Comparison of ENCODE assay signal across 11 cellular contexts in genomic region chr3:8739757-8740508, GRCh38. TPM values are rescaled to one million over a fixed set of nuclear protein-coding genes. Genes with fewer than 3 reads are reported as not detected.
DNase-seq lines count a peak whose midpoint lies in the region; ATAC-seq and TF ChIP-seq lines count a peak whose summit lies in the region.
"Had no signal": no experiment of that assay in that cellular context is flagged by ENCODE, and none has a peak within 500 bp of the region (broad histone marks: within the 10 kb centered on the region; RNA-seq: fewer than 3 reads in every experiment).

No MANE protein-coding gene starts in this region.

- no peaks in the 10 kb centered on the region for H3K36me3 Mint-ChIP-seq in activated CD4-positive, alpha-beta T cell treated with anti-CD3 and anti-CD28 coated beads for 36 hours (ENCODE audit: low read depth)

- no peaks in the 10 kb centered on the region for H3K36me3 ChIP-seq in gastrocnemius medialis
- H3K36me3 ChIP-seq in A673 (ENCODE audit: insufficient read depth, low read length, poor library complexity, severe bottlenecking): no peaks in the 10 kb centered on the region

- H3K9me3 ChIP-seq in gastrocnemius medialis: no peaks in the 10 kb centered on the region
- no peaks in the 10 kb centered on the region for H3K9me3 ChIP-seq in A673 (ENCODE audit: low read depth, low read length, poor library complexity, severe bottlenecking)

- POLR2A ChIA-PET in activated CD4-positive, alpha-beta T cell treated with anti-CD3 and anti-CD28 coated beads for 36 hours (lab: Charles Lee): no interaction called here
- POLR2A ChIA-PET in A673 (lab: Charles Lee; ENCODE audit: low non-redundant PET): no interaction called here

- peaks cover 9% of the 10 kb centered on the region for H3K27me3 Mint-ChIP-seq in activated CD4-positive, alpha-beta T cell treated with anti-CD3 and anti-CD28 coated beads for 36 hours

- peaks cover 43 to 75% of the 10 kb centered on the region in 2 donors for H3K4me1 ChIP-seq in gastrocnemius medialis
- no peaks in the 10 kb centered on the region for H3K4me1 ChIP-seq in A673 (ENCODE audit: insufficient read depth, low read length, poor library complexity, severe bottlenecking)

- peak; percentile 88 for ATAC-seq in activated CD4-positive, alpha-beta T cell treated with anti-CD3 and anti-CD28 coated beads for 36 hours
- ATAC-seq in gastrocnemius medialis (peak; percentile 57 to 73), HG02623 (IDR thresholded peaks at IDR 0.05; ENCODE audit: unreplicated experiment) (no peak)

- H3K4me3 ChIP-seq in choroid plexus epithelial cell (ENCODE audit: low read depth, low read length): no peak overlapping the region
- no peak overlapping the region for H3K4me3 ChIP-seq in gastrocnemius medialis
- H3K4me3 ChIP-seq in A673 (ENCODE audit: low read depth, low read length, poor library complexity, severe bottlenecking): no peak overlapping the region

- no peak overlapping the region for H3K27ac Mint-ChIP-seq in activated CD4-positive, alpha-beta T cell treated with anti-CD3 and anti-CD28 coated beads for 36 hours

- no peak for TF ChIP-seq POLR2A in gastrocnemius medialis (IDR thresholded peaks at IDR 0.05)

- no peaks in the 10 kb centered on the region for H3K4me1 Mint-ChIP-seq in activated CD4-positive, alpha-beta T cell treated with anti-CD3 and anti-CD28 coated beads for 36 hours

- no peaks in the 10 kb centered on the region for H3K9me3 Mint-ChIP-seq in activated CD4-positive, alpha-beta T cell treated with anti-CD3 and anti-CD28 coated beads for 36 hours (ENCODE audit: low read depth)

- TF ChIP-seq CTCF in choroid plexus epithelial cell (conservative IDR thresholded peaks at IDR 0.05; ENCODE audit: low read depth, low read length) (no peak), gastrocnemius medialis (IDR thresholded peaks at IDR 0.05 in 4 of 5, conservative IDR thresholded peaks at IDR 0.05 in 1 of 5) (no peak), A673 (conservative IDR thresholded peaks at IDR 0.05; ENCODE audit: low read depth, low read length) (no peak)

- in situ Hi-C loops in gastrocnemius medialis (cut with MboI; ENCODE audit: low sequenced_read_pairs in 4 of 4): no loop called here

- H3K4me3 Mint-ChIP-seq in activated CD4-positive, alpha-beta T cell treated with anti-CD3 and anti-CD28 coated beads for 36 hours: no peak overlapping the region

- CTCF ChIA-PET in activated CD4-positive, alpha-beta T cell treated with anti-CD3 and anti-CD28 coated beads for 36 hours (lab: Charles Lee): interaction anchor here (1.0 kb wide), 1 partner anchor 30 kb away, joined by 3 read pairs; the partner anchor contains the start of gene OXTR
- CTCF ChIA-PET in A673 (lab: Charles Lee): no interaction called here

- no peaks in the 10 kb centered on the region for H3K27me3 ChIP-seq in gastrocnemius medialis
- H3K27me3 ChIP-seq in A673 (replicated peaks; ENCODE audit: insufficient read depth, low read depth, low read length, poor library complexity): no peaks in the 10 kb centered on the region

- intact Hi-C loops in activated CD4-positive, alpha-beta T cell treated with anti-CD3 and anti-CD28 coated beads for 36 hours (cut with DNase I, micrococcal nuclease): no loop called here
- intact Hi-C loops in gastrocnemius medialis (cut with DNase I; ENCODE audit: low total_unique reads): loop anchor here (10.0 kb wide), 1 partner anchor 255 kb away; no protein-coding TSS in a partner anchor
- intact Hi-C loops in A673 (cut with micrococcal nuclease; ENCODE audit: unreplicated experiment): no loop called here

- BruUV-seq in A673 (replicated peaks; lab: Mats Ljungman, UMichigan): no TSS peak

- peak overlapping the region; percentile 27 to 68 (median 50) for H3K27ac ChIP-seq in gastrocnemius medialis
- H3K27ac ChIP-seq in A673 (ENCODE audit: low read depth, low read length, poor library complexity, severe bottlenecking): no peak overlapping the region

- DNase-seq in activated CD4-positive, alpha-beta T cell treated with anti-CD3 and anti-CD28 coated beads for 36 hours: peak; percentile 11
- no peak for DNase-seq in activated CD4-positive, alpha-beta T cell treated with anti-CD3 and anti-CD28 coated beads for 1 hour
- DNase-seq in HT1080 (ENCODE audit: low read depth): peak; percentile 98
- peak; percentile 56 for DNase-seq in choroid plexus epithelial cell (ENCODE audit: low read depth)
- DNase-seq in gastrocnemius medialis: no peak
- DNase-seq in Kasumi-1 (lab: John Stamatoyannopoulos, UW): no peak
- DNase-seq in A673 (ENCODE audit: low spot score): no peak
- DNase-seq: AML-193, NCI-H524 treated with DMSO at 0.1 percent for 48 hours had no signal

RNA-seq across cellular contexts. Expression of gene CAV3, which starts 6.3 kb away (rescaled TPM):
- not detected for total RNA-seq in activated CD4-positive, alpha-beta T cell treated with anti-CD3 and anti-CD28 coated beads for 36 hours
- not detected in 2 replicates for total RNA-seq in HT1080 (2014; rRNA removed; shearing (Covaris generic))
- polyA plus RNA-seq in HT1080 (2015; cell fraction: cytosol; rRNA removed): not detected in 2 replicates
- not detected in 2 replicates for polyA plus RNA-seq in HT1080 (2015; cell fraction: nucleus; rRNA removed)
- total RNA-seq in gastrocnemius medialis (10 to 100 TPM; 12.0 to 19.7 (median 14.3) TPM), A673 (2021) (not detected in 2 replicates)
- total RNA-seq: dermis microvascular lymphatic vessel endothelial cell had no signal

RNA-seq across cellular contexts. Expression of gene OXTR, which starts 29.5 kb away (rescaled TPM):
- total RNA-seq in activated CD4-positive, alpha-beta T cell treated with anti-CD3 and anti-CD28 coated beads for 36 hours: under 1 TPM; 0.70 to 0.91 TPM
- total RNA-seq in HT1080 (2014; rRNA removed; shearing (Covaris generic)): 1.5 and 2.6 TPM in 2 replicates
- 1.5 and 2.3 TPM in 2 replicates for polyA plus RNA-seq in HT1080 (2015; cell fraction: cytosol; rRNA removed)
- polyA plus RNA-seq in HT1080 (2015; cell fraction: nucleus; rRNA removed): 3.2 and 4.1 TPM in 2 replicates
- total RNA-seq in gastrocnemius medialis (under 1 TPM in 1 of 4 donors, not detected in 3; 0.20 TPM), A673 (2021) (5.6 and 6.5 TPM in 2 replicates)

Comparison
In these comparisons a context has a peak if more than half of its experiments do, and no peak if none do; other contexts are left out.
1. DNase-seq: peak in activated CD4-positive, alpha-beta T cell treated with anti-CD3 and anti-CD28 coated beads for 36 hours (single experiment), HT1080 (single experiment) and choroid plexus epithelial cell (single experiment); none in activated CD4-positive, alpha-beta T cell treated with anti-CD3 and anti-CD28 coated beads for 1 hour (single experiment), gastrocnemius medialis (0 of 2), Kasumi-1 (0 of 2) and A673 (single experiment).
2. RNA of gene CAV3, which starts 6.3 kb away (total RNA-seq): 12.0 to 19.7 TPM in gastrocnemius medialis; not detected in activated CD4-positive, alpha-beta T cell treated with anti-CD3 and anti-CD28 coated beads for 36 hours, not detected in HT1080 and not detected in A673; every median in the first group is over 10 times any median in the second.